Comparison of ENCODE assay signal across 8 cellular contexts in the genomic region with DNA sequence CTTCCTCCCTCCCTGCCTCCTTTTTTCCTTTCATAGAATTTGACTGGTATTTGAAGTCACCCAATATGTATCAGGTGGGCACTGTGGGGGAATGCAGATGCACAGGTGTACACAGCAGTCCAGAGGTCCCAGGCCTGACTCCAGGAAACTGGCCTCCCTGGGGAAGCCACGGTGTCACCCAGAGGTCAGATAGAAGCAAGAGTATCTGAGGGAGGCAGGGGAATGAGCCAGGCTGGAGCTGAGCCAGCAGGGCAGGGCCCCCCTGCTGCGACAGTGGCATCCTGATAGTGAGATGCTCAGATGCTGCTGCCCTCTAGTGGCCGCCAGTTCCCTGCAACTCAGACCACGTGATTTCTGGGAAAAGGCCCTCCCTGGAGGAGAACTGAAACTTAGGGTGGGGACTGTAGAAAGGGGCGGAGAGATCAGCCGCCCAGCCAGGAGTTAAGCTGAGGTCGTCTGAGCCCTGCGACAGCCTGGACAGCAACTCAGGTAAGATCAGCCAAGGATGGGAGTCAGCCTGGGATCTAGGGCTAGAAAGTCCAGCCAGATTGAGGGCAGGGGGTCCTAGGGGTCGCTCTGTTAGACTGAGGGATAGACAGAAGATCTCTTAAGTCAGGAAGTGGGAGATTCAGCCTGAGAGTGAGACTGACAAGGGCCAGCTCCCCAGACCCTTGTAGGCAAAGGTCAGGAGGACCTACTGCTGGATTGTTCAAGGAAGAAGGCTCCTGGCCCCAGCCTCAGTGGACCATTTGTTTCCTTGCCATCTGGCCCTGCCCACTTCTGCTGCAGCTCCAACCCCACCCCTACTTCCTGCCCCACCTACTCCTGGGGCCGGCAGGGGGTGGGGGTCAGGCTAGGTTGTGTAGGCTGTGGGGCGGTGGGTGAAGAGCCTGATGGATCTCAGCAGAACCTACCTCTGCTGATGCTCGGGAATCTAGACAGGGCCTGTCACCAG. TPM values are rescaled to one million over a fixed set of nuclear protein-coding genes. Genes with fewer than 3 reads are reported as not detected.
DNase-seq lines count a peak whose midpoint lies in the region; ATAC-seq and TF ChIP-seq lines count a peak whose summit lies in the region.

A gene with protein sequence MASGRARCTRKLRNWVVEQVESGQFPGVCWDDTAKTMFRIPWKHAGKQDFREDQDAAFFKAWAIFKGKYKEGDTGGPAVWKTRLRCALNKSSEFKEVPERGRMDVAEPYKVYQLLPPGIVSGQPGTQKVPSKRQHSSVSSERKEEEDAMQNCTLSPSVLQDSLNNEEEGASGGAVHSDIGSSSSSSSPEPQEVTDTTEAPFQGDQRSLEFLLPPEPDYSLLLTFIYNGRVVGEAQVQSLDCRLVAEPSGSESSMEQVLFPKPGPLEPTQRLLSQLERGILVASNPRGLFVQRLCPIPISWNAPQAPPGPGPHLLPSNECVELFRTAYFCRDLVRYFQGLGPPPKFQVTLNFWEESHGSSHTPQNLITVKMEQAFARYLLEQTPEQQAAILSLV (plus strand): TSS at position 416 of the 955 bp plus-strand sequence. CDS start 880 bp downstream, outside the sequence.

- no peaks in the 10 kb centered on the region for H3K9me3 Mint-ChIP-seq in CD8-positive, alpha-beta T cell

- peak within 1 kb of the TSS; percentile 80 for H3K4me3 ChIP-seq in CD8-positive, alpha-beta T cell (ENCODE audit: low read depth, low read length)
- H3K4me3 ChIP-seq in dorsolateral prefrontal cortex (peak within 1 kb of the TSS; percentile 51 to 96 (median 79)), right lobe of liver (peak within 1 kb of the TSS; percentile 68 to 92 (median 81))

- H3K9me3 ChIP-seq in CD8-positive, alpha-beta T cell (ENCODE audit: low read length): no peaks in the 10 kb centered on the region
- H3K9me3 ChIP-seq in right lobe of liver: no peaks in the 10 kb centered on the region

- H3K27me3 Mint-ChIP-seq in CD8-positive, alpha-beta T cell (ENCODE audit: low read depth): no peaks in the 10 kb centered on the region

- DNase-seq in CD8-positive, alpha-beta T cell: peak; percentile 95 to 99 (median 98)
- DNase-seq in NCI-H82 (lab: John Stamatoyannopoulos, UW) (peak; percentile 96), dorsolateral prefrontal cortex (peak; percentile 92 to 98 (median 96)), right lobe of liver (peak; percentile 95 to 97 (median 96))
- peak; percentile 98 to 99 for DNase-seq in activated CD4-positive, alpha-beta T cell treated with anti-CD3 and anti-CD28 coated beads, Interleukin-2, amount 50 U/mL, for 48 hours
- DNase-seq in stimulated activated CD4-positive, alpha-beta T cell treated with anti-CD3 and anti-CD28 coated beads, Interleukin-4, amount 100 ng/mL, for 4 hours: peak; percentile 95

- peak within 1 kb of the TSS; percentile 99 for H3K4me3 Mint-ChIP-seq in CD8-positive, alpha-beta T cell

- peaks cover 49% of the 10 kb centered on the region for H3K4me1 Mint-ChIP-seq in CD8-positive, alpha-beta T cell (ENCODE audit: low read depth)

- peaks cover 54% of the 10 kb centered on the region for H3K36me3 ChIP-seq in CD8-positive, alpha-beta T cell (ENCODE audit: insufficient read depth, low read length)
- H3K36me3 ChIP-seq in right lobe of liver: peaks cover 7 to 62% (median 34%) of the 10 kb centered on the region in 4 donors

- POLR2A ChIA-PET in CD8-positive, alpha-beta T cell (lab: Charles Lee): interaction anchor here (0.6 to 3.8 kb wide), 22 partner anchors 9 to 139 kb away, joined by 3 to 30 read pairs (median 6); a partner anchor contains a TSS

- TF ChIP-seq POLR2A in right lobe of liver (IDR thresholded peaks at IDR 0.05): peak; percentile 56

- peak within 1 kb of the TSS; percentile 99 for H3K27ac Mint-ChIP-seq in CD8-positive, alpha-beta T cell

- CTCF ChIA-PET in CD8-positive, alpha-beta T cell (lab: Charles Lee): interaction anchor here (0.7 to 4.0 kb wide), 35 partner anchors 9 to 153 kb away, joined by 3 to 55 read pairs (median 6); a partner anchor contains a TSS

- ATAC-seq in CD8-positive, alpha-beta T cell: peak; percentile 85
- ATAC-seq in GM19438 (IDR thresholded peaks at IDR 0.05; ENCODE audit: low read depth, unreplicated experiment) (peak; percentile 81), HG03575 (IDR thresholded peaks at IDR 0.05; ENCODE audit: extremely low read depth, insufficient number of reproducible peaks, low FRiP score, unreplicated experiment) (peak; percentile 60), right lobe of liver (peak; percentile 89 to 93 (median 92))

- H3K27ac ChIP-seq in CD8-positive, alpha-beta T cell (ENCODE audit: low read depth, low read length): peak within 1 kb of the TSS; percentile 92
- peak within 1 kb of the TSS; percentile 66 to 99 (median 95) for H3K27ac ChIP-seq in dorsolateral prefrontal cortex
- peak within 1 kb of the TSS; percentile 81 to 98 (median 92) for H3K27ac ChIP-seq in right lobe of liver

- intact Hi-C loops in CD8-positive, alpha-beta T cell (cut with DNase I, micrococcal nuclease): loop anchor here (1.0 to 5.0 kb wide), 15 partner anchors 11 to 154 kb away; a partner anchor contains a TSS
- intact Hi-C loops in dorsolateral prefrontal cortex (cut with DNase I) (loop anchor here (2.0 to 10.0 kb wide), 4 partner anchors 14 to 106 kb away; a partner anchor contains a TSS), right lobe of liver (cut with DNase I) (loop anchor here in 1 of 2 donors (10.0 kb wide), 1 partner anchor 96 kb away; no protein-coding TSS in a partner anchor)

- H3K36me3 Mint-ChIP-seq in CD8-positive, alpha-beta T cell: peaks cover 83% of the 10 kb centered on the region

- H3K4me1 ChIP-seq in CD8-positive, alpha-beta T cell (ENCODE audit: insufficient read depth, low read length): peaks cover 47% of the 10 kb centered on the region
- peaks cover 0 to 35% (median 11%) of the 10 kb centered on the region in 4 donors for H3K4me1 ChIP-seq in right lobe of liver

- TF ChIP-seq CTCF in CD8-positive, alpha-beta T cell (IDR thresholded peaks at IDR 0.05): peak; percentile 92
- TF ChIP-seq CTCF in dorsolateral prefrontal cortex (IDR thresholded peaks at IDR 0.05 in 54 of 56, conservative IDR thresholded peaks at IDR 0.05 in 2 of 56; ENCODE audit: low read depth in 1 of 56, partially characterized antibody in 56 of 56) (peak; percentile 86 to 99 (median 96)), right lobe of liver (IDR thresholded peaks at IDR 0.05) (peak; percentile 92 to 99 (median 95))

- no peaks in the 10 kb centered on the region for H3K27me3 ChIP-seq in CD8-positive, alpha-beta T cell (ENCODE audit: insufficient read depth, low read length)
- H3K27me3 ChIP-seq in dorsolateral prefrontal cortex (no peaks in the 10 kb centered on the region), right lobe of liver (no peaks in the 10 kb centered on the region)

- WGBS in right lobe of liver (ENCODE audit: insufficient coverage, low coverage, low lambda C conversion rate, missing lambda C conversion rate): 1% methylated on average over 11 of the region's 12 CpGs

RNA-seq across cellular contexts. Expression of the gene that starts here (rescaled TPM):
- 100 to 1,000 TPM; 270 to 307 TPM for total RNA-seq in CD8-positive, alpha-beta T cell
- total RNA-seq in dorsolateral prefrontal cortex: 100 to 1,000 TPM in 27 of 120 experiments, 10 to 100 TPM in 93; 38.3 to 321 (median 79.1) TPM
- 10 to 100 TPM; 17.4 to 66.6 (median 37.2) TPM for total RNA-seq in right lobe of liver

Comparison
In these comparisons a context has a peak if more than half of its experiments do, and no peak if none do; other contexts are left out.
1. Peak in every context shown above with its lines: DNase-seq, ATAC-seq, H3K4me3 ChIP-seq and H3K27ac ChIP-seq.